In the genomic region with DNA sequence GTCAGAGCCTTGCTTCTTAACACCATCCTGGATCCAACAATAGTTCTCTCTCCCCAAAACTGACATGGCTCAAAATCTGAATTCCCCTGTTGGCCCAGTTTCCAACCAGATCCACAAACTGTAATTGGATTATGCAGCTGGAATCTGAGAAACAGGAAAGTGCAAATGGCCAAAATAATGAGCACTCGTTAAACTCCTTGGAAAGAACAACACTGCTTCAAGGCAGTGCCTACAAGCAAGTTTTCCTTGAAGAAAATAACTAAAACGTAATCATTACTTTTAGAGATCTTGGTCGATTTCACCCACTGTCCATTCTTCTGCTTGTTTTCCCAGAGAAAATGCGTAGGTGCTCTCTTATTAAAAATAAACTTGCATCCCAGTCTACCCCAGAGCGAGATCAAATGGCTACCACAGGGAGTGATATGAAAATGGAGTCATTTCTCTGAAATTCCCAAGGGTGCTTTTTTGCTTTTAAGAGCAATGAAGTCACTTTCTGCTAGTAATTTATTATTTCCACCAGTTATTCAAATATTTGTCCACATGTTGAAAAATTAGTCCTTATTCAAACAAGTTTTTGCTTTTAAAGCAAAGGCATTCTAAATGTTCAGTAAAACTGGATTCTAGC, we compare ENCODE assay signal across 15 cellular contexts.
"Had no signal": no experiment of that assay in that cellular context is flagged by ENCODE, and none has a peak within 500 bp of the region (broad histone marks: within the 10 kb centered on the region; RNA-seq: fewer than 3 reads in every experiment).

No MANE protein-coding gene starts in this region.

- H3K4me3 ChIP-seq: dorsolateral prefrontal cortex, SJCRH30, stomach, transverse colon had no signal

- H3K36me3 Mint-ChIP-seq: activated CD4-positive, alpha-beta memory T cell treated with anti-CD3 and anti-CD28 coated beads for 36 hours; activated naive CD8-positive, alpha-beta T cell; T-cell had no signal

- H3K27ac ChIP-seq: dorsolateral prefrontal cortex, parathyroid adenoma, SJCRH30, VCaP had no signal

- ATAC-seq: T-cell had no signal

- H3K27me3 ChIP-seq: stomach, transverse colon had no signal

- H3K4me1 Mint-ChIP-seq: neural crest cell, T-cell had no signal

- H3K4me3 Mint-ChIP-seq: activated CD4-positive, alpha-beta memory T cell treated with anti-CD3 and anti-CD28 coated beads for 36 hours; activated naive CD8-positive, alpha-beta T cell; neural crest cell; T-cell had no signal

- DNase-seq: activated CD4-positive, alpha-beta memory T cell treated with anti-CD3 and anti-CD28 coated beads for 36 hours; activated gamma-delta T cell; activated T-cell treated with anti-CD3 and anti-CD28 coated beads, Interleukin-2, amount 50 U/mL, for 48 hours; amygdala; dorsolateral prefrontal cortex; retina; stomach; T-cell; transverse colon had no signal

- H3K27ac Mint-ChIP-seq: activated CD4-positive, alpha-beta memory T cell treated with anti-CD3 and anti-CD28 coated beads for 36 hours; activated naive CD8-positive, alpha-beta T cell; T-cell had no signal

- H3K9me3 ChIP-seq: SJCRH30, stomach, transverse colon had no signal

- H3K36me3 ChIP-seq: SJCRH30, stomach, transverse colon had no signal

- H3K79me2 ChIP-seq: parathyroid adenoma had no signal

- H3K4me1 ChIP-seq: parathyroid adenoma, SJCRH30 had no signal

- H3K9ac ChIP-seq: parathyroid adenoma had no signal

- H3K9me3 Mint-ChIP-seq: neural crest cell had no signal

- FAIRE-seq: bronchial epithelial cell had no signal

- H2AFZ ChIP-seq: parathyroid adenoma had no signal
